16 cellular contexts compared by ENCODE assay signal in the genomic region with DNA sequence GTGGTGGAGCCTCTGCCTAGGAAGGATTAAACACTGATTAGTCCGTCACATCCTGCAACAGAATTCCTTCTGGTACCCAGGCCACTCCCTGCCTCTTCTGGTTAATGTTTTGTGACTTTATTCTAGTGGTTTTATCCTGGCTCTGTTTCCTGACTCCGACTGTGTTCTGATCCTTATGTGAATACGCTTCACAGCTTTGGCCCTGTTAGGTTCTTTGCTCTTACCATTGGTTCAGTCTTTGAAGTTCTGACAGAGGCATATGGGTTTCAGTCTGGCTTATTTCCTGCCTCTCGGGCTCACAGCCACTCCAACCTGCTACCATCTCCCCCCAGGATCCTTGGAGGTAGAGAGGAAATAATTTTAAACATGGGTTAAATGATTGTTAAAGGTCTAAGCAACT. TPM values are rescaled to one million over a fixed set of nuclear protein-coding genes. Genes with fewer than 3 reads are reported as not detected.
DNase-seq lines count a peak whose midpoint lies in the region; ATAC-seq and TF ChIP-seq lines count a peak whose summit lies in the region.
"Had no signal": no experiment of that assay in that cellular context is flagged by ENCODE, and none has a peak within 500 bp of the region (broad histone marks: within the 10 kb centered on the region; RNA-seq: fewer than 3 reads in every experiment).

No MANE protein-coding gene starts in this region.

- H3K9me3 ChIP-seq in CD8-positive, alpha-beta T cell (ENCODE audit: low read length) = no peaks in the 10 kb centered on the region
- no peaks in the 10 kb centered on the region for H3K9me3 ChIP-seq in neural progenitor cell (ENCODE audit: low read depth)
- H3K9me3 ChIP-seq: MG63 had no signal

- no peaks in the 10 kb centered on the region for H3K27me3 Mint-ChIP-seq in CD8-positive, alpha-beta T cell (ENCODE audit: low read depth)
- no peaks in the 10 kb centered on the region for H3K27me3 Mint-ChIP-seq in activated T-helper 17 cell treated with anti-CD3 and anti-CD28 coated beads, Interleukin-2, amount 50 U/mL, for 72 hours
- H3K27me3 Mint-ChIP-seq in neural progenitor cell (ENCODE audit: insufficient read depth, low read depth) = peaks cover 7% of the 10 kb centered on the region

- POLR2A ChIA-PET in CD8-positive, alpha-beta T cell (lab: Charles Lee) = no interaction called here

- no peak overlapping the region for H3K4me3 Mint-ChIP-seq in CD8-positive, alpha-beta T cell
- no peak overlapping the region for H3K4me3 Mint-ChIP-seq in activated T-helper 17 cell treated with anti-CD3 and anti-CD28 coated beads, Interleukin-2, amount 50 U/mL, for 72 hours
- H3K4me3 Mint-ChIP-seq in neural progenitor cell = peak overlapping the region; percentile 5
- H3K4me3 Mint-ChIP-seq: HFFc6 had no signal

- H3K9me3 Mint-ChIP-seq in CD8-positive, alpha-beta T cell = peaks cover 6% of the 10 kb centered on the region
- H3K9me3 Mint-ChIP-seq in activated T-helper 17 cell treated with anti-CD3 and anti-CD28 coated beads, Interleukin-2, amount 50 U/mL, for 72 hours = peaks cover 4% of the 10 kb centered on the region
- H3K9me3 Mint-ChIP-seq in neural progenitor cell = peaks cover 6% of the 10 kb centered on the region

- no peak overlapping the region for H3K4me2 ChIP-seq in neural progenitor cell

- H3K4me1 ChIP-seq in CD8-positive, alpha-beta T cell (ENCODE audit: insufficient read depth, low read length) = peaks cover 19% of the 10 kb centered on the region
- H3K4me1 ChIP-seq in neural progenitor cell = no peaks in the 10 kb centered on the region

- CTCF ChIA-PET in CD8-positive, alpha-beta T cell (lab: Charles Lee) = interaction anchor here (1.0 kb wide), 1 partner anchor 21 kb away, joined by 4 read pairs; no protein-coding TSS in a partner anchor

- H3K36me3 Mint-ChIP-seq in CD8-positive, alpha-beta T cell = peaks cover 11% of the 10 kb centered on the region
- no peaks in the 10 kb centered on the region for H3K36me3 Mint-ChIP-seq in activated T-helper 17 cell treated with anti-CD3 and anti-CD28 coated beads, Interleukin-2, amount 50 U/mL, for 72 hours (ENCODE audit: low read depth)
- peaks cover 6% of the 10 kb centered on the region for H3K36me3 Mint-ChIP-seq in neural progenitor cell

- H3K27me3 ChIP-seq in CD8-positive, alpha-beta T cell (ENCODE audit: insufficient read depth, low read length) = no peaks in the 10 kb centered on the region
- H3K27me3 ChIP-seq in HL-60 (ENCODE audit: insufficient read depth, poor library complexity, severe bottlenecking) (no peaks in the 10 kb centered on the region), neural progenitor cell (no peaks in the 10 kb centered on the region)
- H3K27me3 ChIP-seq: MG63 had no signal

- H3K36me3 ChIP-seq in CD8-positive, alpha-beta T cell (ENCODE audit: insufficient read depth, low read length) = no peaks in the 10 kb centered on the region
- H3K36me3 ChIP-seq in neural progenitor cell = no peaks in the 10 kb centered on the region
- H3K36me3 ChIP-seq: MG63 had no signal

- H3K4me3 ChIP-seq in CD8-positive, alpha-beta T cell (ENCODE audit: low read depth, low read length) = no peak overlapping the region
- no peak overlapping the region for H3K4me3 ChIP-seq in HL-60 (replicated peaks; ENCODE audit: insufficient read depth, low read length)
- H3K4me3 ChIP-seq in neural progenitor cell = no peak overlapping the region
- H3K4me3 ChIP-seq: MG63, SK-N-MC had no signal

- no peak overlapping the region for H2AFZ ChIP-seq in neural progenitor cell (replicated peaks)

- ATAC-seq in CD8-positive, alpha-beta T cell = peak; percentile 59
- ATAC-seq in activated T-helper 17 cell treated with anti-CD3 and anti-CD28 coated beads, Interleukin-2, amount 50 U/mL, for 72 hours (replicated peaks) = no peak
- no peak for ATAC-seq in activated CD4-positive, CD25-positive, alpha-beta regulatory T cell treated with anti-CD3 and anti-CD28 coated beads, Interleukin-2, amount 50 U/mL, for 24 hours

- no peak for TF ChIP-seq CTCF in CD8-positive, alpha-beta T cell (IDR thresholded peaks at IDR 0.05)
- TF ChIP-seq CTCF in HL-60 (IDR thresholded peaks at IDR 0.05; ENCODE audit: insufficient read depth, low read length) (no peak), neural progenitor cell (IDR thresholded peaks at IDR 0.05) (no peak)

- H3F3A ChIP-seq in neural progenitor cell (ENCODE audit: low read depth) = no peaks in the 10 kb centered on the region

- no peaks in the 10 kb centered on the region for H4K20me1 ChIP-seq in neural progenitor cell (ENCODE audit: low read depth)

- peaks cover 31% of the 10 kb centered on the region for H3K4me1 Mint-ChIP-seq in CD8-positive, alpha-beta T cell (ENCODE audit: low read depth)
- H3K4me1 Mint-ChIP-seq in activated T-helper 17 cell treated with anti-CD3 and anti-CD28 coated beads, Interleukin-2, amount 50 U/mL, for 72 hours = peaks cover 5% of the 10 kb centered on the region
- peaks cover 3% of the 10 kb centered on the region for H3K4me1 Mint-ChIP-seq in neural progenitor cell

- no peak overlapping the region for H3K27ac ChIP-seq in CD8-positive, alpha-beta T cell (ENCODE audit: low read depth, low read length)
- H3K27ac ChIP-seq in HL-60 (replicated peaks) (peak overlapping the region; percentile 14; the same call in 1 of the 2 replicates), neural progenitor cell (no peak overlapping the region)
- H3K27ac ChIP-seq: SK-N-MC had no signal

- H3K9ac ChIP-seq in neural progenitor cell = no peak overlapping the region

- DNase-seq in CD8-positive, alpha-beta T cell = no peak
- DNase-seq in HL-60 (ENCODE audit: low read depth in 1 of 2, low spot score in 1 of 2) = no peak
- DNase-seq in neural progenitor cell (ENCODE audit: low spot score) = no peak
- DNase-seq in NCI-H748 treated with DMSO at 0.1 percent for 48 hours (lab: John Stamatoyannopoulos, UW) = no peak
- DNase-seq in T-helper 1 cell = no peak
- DNase-seq: HFFc6, Karpas-422, MG63, NCI-H1092, NCI-H2081 treated with DMSO at 0.1 percent for 48 hours, NCI-H510A treated with DMSO at 0.1 percent for 48 hours, Right ventricle myocardium superior had no signal

- peak overlapping the region; percentile 75 for H3K27ac Mint-ChIP-seq in CD8-positive, alpha-beta T cell
- H3K27ac Mint-ChIP-seq in activated T-helper 17 cell treated with anti-CD3 and anti-CD28 coated beads, Interleukin-2, amount 50 U/mL, for 72 hours = peak overlapping the region; percentile 20
- H3K27ac Mint-ChIP-seq in neural progenitor cell = no peak overlapping the region
- H3K27ac Mint-ChIP-seq: HFFc6 had no signal

- H3K79me2 ChIP-seq in neural progenitor cell (ENCODE audit: low read depth) = no peaks in the 10 kb centered on the region

- intact Hi-C loops in CD8-positive, alpha-beta T cell (cut with DNase I, micrococcal nuclease) = no loop called here

RNA-seq across cellular contexts. Expression of a gene that starts 23.2 kb away (rescaled TPM):
- total RNA-seq in CD8-positive, alpha-beta T cell = under 1 TPM in 1 of 2 experiments, not detected in 1; 0.16 TPM
- under 1 TPM; 0.16 to 0.56 TPM for total RNA-seq in activated T-helper 17 cell treated with anti-CD3 and anti-CD28 coated beads, Interleukin-2, amount 50 U/mL, for 72 hours
- total RNA-seq in neural progenitor cell (ENCODE audit: low replicate concordance) = not detected in 2 replicates
- total RNA-seq: H1, HFFc6 had no signal
